13 cellular contexts compared by ENCODE assay signal in the genomic region with DNA sequence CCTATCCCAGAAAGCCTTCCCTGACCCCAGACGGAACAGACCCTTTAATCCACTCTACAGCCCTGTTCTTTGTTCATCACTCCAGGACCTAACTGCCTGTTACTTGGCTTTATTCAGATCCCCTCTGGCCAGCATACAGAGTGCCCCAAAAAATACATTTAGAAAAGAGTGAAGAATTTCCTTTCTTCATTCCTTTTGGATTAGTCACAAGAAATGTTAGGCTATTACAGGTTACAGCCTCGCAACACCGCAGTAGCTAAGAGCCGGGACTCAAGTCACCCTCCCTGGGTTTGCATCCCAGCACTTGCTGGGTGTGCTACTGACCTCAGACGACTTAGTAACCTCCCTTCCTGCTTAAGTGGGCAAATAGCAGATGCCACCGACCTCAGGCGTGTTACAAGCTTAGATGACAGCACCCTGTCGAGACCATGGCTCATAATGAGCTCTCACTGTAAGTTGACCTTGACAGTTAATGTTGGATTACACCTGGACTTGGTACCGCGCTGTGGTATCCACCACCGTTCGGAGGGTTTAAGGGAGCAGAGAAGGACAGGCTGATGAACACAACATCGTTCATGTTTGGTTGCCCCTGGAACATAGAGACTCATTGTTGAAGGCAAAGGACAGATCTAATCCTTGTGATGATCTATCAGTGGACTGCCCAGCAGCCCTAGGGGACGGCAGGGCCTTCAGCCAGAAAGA. TPM values are rescaled to one million over a fixed set of nuclear protein-coding genes. Genes with fewer than 3 reads are reported as not detected.
DNase-seq lines count a peak whose midpoint lies in the region; ATAC-seq and TF ChIP-seq lines count a peak whose summit lies in the region.
"Had no signal": no experiment of that assay in that cellular context is flagged by ENCODE, and none has a peak within 500 bp of the region (broad histone marks: within the 10 kb centered on the region; RNA-seq: fewer than 3 reads in every experiment).

No MANE protein-coding gene starts in this region.

- H3K27ac Mint-ChIP-seq in activated CD4-positive, alpha-beta T cell treated with anti-CD3 and anti-CD28 coated beads, Interleukin-2, amount 10 ng/mL, durations not matched to agents 24 days and 14 days, result no peak overlapping the region

- H3K27me3 ChIP-seq in right cardiac atrium (ENCODE audit: control insufficient read depth, insufficient read depth), result no peaks in the 10 kb centered on the region
- H3K27me3 ChIP-seq in right atrium auricular region, result no peaks in the 10 kb centered on the region
- no peaks in the 10 kb centered on the region for H3K27me3 ChIP-seq in body of pancreas
- no peaks in the 10 kb centered on the region for H3K27me3 ChIP-seq in kidney epithelial cell (ENCODE audit: control insufficient read depth, insufficient read depth, low read length)
- H3K27me3 ChIP-seq: pancreas, transverse colon had no signal

- H3K36me3 Mint-ChIP-seq in activated CD4-positive, alpha-beta T cell treated with anti-CD3 and anti-CD28 coated beads, Interleukin-2, amount 10 ng/mL, durations not matched to agents 24 days and 14 days (ENCODE audit: low read depth), result peaks cover 3% of the 10 kb centered on the region

- H3K4me3 Mint-ChIP-seq in activated CD4-positive, alpha-beta T cell treated with anti-CD3 and anti-CD28 coated beads, Interleukin-2, amount 10 ng/mL, durations not matched to agents 24 days and 14 days, result no peak overlapping the region

- no peak overlapping the region for H3K4me3 ChIP-seq in right cardiac atrium (ENCODE audit: low read length)
- no peak overlapping the region for H3K4me3 ChIP-seq in right atrium auricular region
- H3K4me3 ChIP-seq in body of pancreas, result no peak overlapping the region
- no peak overlapping the region for H3K4me3 ChIP-seq in kidney epithelial cell (ENCODE audit: low read depth, low read length)
- H3K4me3 ChIP-seq: pancreas, transverse colon had no signal

- no peaks in the 10 kb centered on the region for H3K9me3 Mint-ChIP-seq in activated CD4-positive, alpha-beta T cell treated with anti-CD3 and anti-CD28 coated beads, Interleukin-2, amount 10 ng/mL, durations not matched to agents 24 days and 14 days

- DNase-seq in right cardiac atrium (no peak), right atrium auricular region (ENCODE audit: low spot score) (no peak), body of pancreas (no peak), kidney epithelial cell (ENCODE audit: low read depth) (peak; percentile 65), 8988T (no peak), GM19240 (ENCODE audit: insufficient read length, low spot score) (no peak)
- DNase-seq in activated CD4-positive, alpha-beta T cell treated with anti-CD3 and anti-CD28 coated beads, Interleukin-2, amount 10 ng/mL, durations not matched to agents 24 days and 14 days, result no peak
- DNase-seq: NCI-H510A treated with DMSO at 0.1 percent for 48 hours, pancreas, T-helper 2 cell, transverse colon had no signal

- TF ChIP-seq POLR2A in body of pancreas (IDR thresholded peaks at IDR 0.05), result no peak

- WGBS in right cardiac atrium, result 71% methylated on average over 14 of the region's 14 CpGs
- 65 to 69% methylated on average over 13 to 14 of the region's 14 CpGs for WGBS in body of pancreas, 2 donors

- H3K27ac ChIP-seq in right cardiac atrium (ENCODE audit: low read length) (peak overlapping the region; percentile 12), right atrium auricular region (no peak overlapping the region), body of pancreas (peak overlapping the region in 1 of 4 donors; percentile 44)
- H3K27ac ChIP-seq: pancreas, transverse colon had no signal

- H3K36me3 ChIP-seq in right atrium auricular region, result peaks cover 10% of the 10 kb centered on the region
- H3K36me3 ChIP-seq in body of pancreas (replicated peaks in 1 of 2; ENCODE audit: insufficient read depth in 1 of 2, low read depth in 2 of 2), result no peaks in the 10 kb centered on the region
- no peaks in the 10 kb centered on the region for H3K36me3 ChIP-seq in kidney epithelial cell (ENCODE audit: control insufficient read depth, insufficient read depth, low read length)
- H3K36me3 ChIP-seq: pancreas, transverse colon had no signal

- H3K9me3 ChIP-seq in right cardiac atrium (ENCODE audit: control insufficient read depth, low read length) (no peaks in the 10 kb centered on the region), right atrium auricular region (no peaks in the 10 kb centered on the region), body of pancreas (no peaks in the 10 kb centered on the region)
- H3K9me3 ChIP-seq: pancreas, transverse colon had no signal

- H3K4me1 ChIP-seq in right cardiac atrium (ENCODE audit: control insufficient read depth, insufficient read depth, low read length) (no peaks in the 10 kb centered on the region), right atrium auricular region (peaks cover 0 to 14% of the 10 kb centered on the region in 2 donors), body of pancreas (peaks cover 3% of the 10 kb centered on the region)
- H3K4me1 ChIP-seq: pancreas, transverse colon had no signal

- TF ChIP-seq CTCF in right atrium auricular region (IDR thresholded peaks at IDR 0.05), result no peak
- no peak for TF ChIP-seq CTCF in body of pancreas (IDR thresholded peaks at IDR 0.05)
- TF ChIP-seq CTCF in kidney epithelial cell (IDR thresholded peaks at IDR 0.05; ENCODE audit: insufficient read depth, low read length, poor library complexity, severe bottlenecking), result no peak

- intact Hi-C loops in right cardiac atrium (cut with DNase I), result no loop called here
- intact Hi-C loops in body of pancreas (cut with DNase I), result no loop called here
- intact Hi-C loops in activated CD4-positive, alpha-beta T cell treated with anti-CD3 and anti-CD28 coated beads, Interleukin-2, amount 10 ng/mL, durations not matched to agents 24 days and 14 days (cut with micrococcal nuclease), result no loop called here

- H3K4me1 Mint-ChIP-seq in activated CD4-positive, alpha-beta T cell treated with anti-CD3 and anti-CD28 coated beads, Interleukin-2, amount 10 ng/mL, durations not matched to agents 24 days and 14 days, result peaks cover 4% of the 10 kb centered on the region

- no peak for ATAC-seq in right cardiac atrium
- ATAC-seq in body of pancreas, result peak; percentile 19
- ATAC-seq in esophagus mucosa, result no peak

- H3K27me3 Mint-ChIP-seq in activated CD4-positive, alpha-beta T cell treated with anti-CD3 and anti-CD28 coated beads, Interleukin-2, amount 10 ng/mL, durations not matched to agents 24 days and 14 days, result no peaks in the 10 kb centered on the region

RNA-seq across cellular contexts. Expression of a gene that starts 12.9 kb away (rescaled TPM):
- total RNA-seq in right cardiac atrium (10 to 100 TPM; 78.1 to 82.4 (median 78.7) TPM), right atrium auricular region (10 to 100 TPM; 54.0 to 58.9 TPM), body of pancreas (10 to 100 TPM; 21.5 to 49.1 TPM), kidney epithelial cell (38.6 and 48.3 TPM in 2 replicates), esophagus mucosa (27.8 TPM)
- 111 TPM for polyA plus RNA-seq in right cardiac atrium
- 43.7 and 45.6 TPM in 2 replicates for total RNA-seq in activated CD4-positive, alpha-beta T cell treated with anti-CD3 and anti-CD28 coated beads, Interleukin-2, amount 10 ng/mL, durations not matched to agents 24 days and 14 days

RNA-seq across cellular contexts. Expression of a gene that starts 31.3 kb away (rescaled TPM):
- 10 to 100 TPM; 12.1 to 18.0 (median 14.8) TPM for total RNA-seq in right cardiac atrium
- 5.2 TPM for polyA plus RNA-seq in right cardiac atrium
- 10 to 100 TPM in 1 of 2 donors, 1 to 10 TPM in 1; 8.2 to 13.2 TPM for total RNA-seq in right atrium auricular region
- total RNA-seq in body of pancreas, result 1 to 10 TPM; 7.0 to 7.3 TPM
- 2.2 and 3.1 TPM in 2 replicates for total RNA-seq in kidney epithelial cell
- total RNA-seq in esophagus mucosa, result 1.9 TPM
- 45.2 and 46.3 TPM in 2 replicates for total RNA-seq in activated CD4-positive, alpha-beta T cell treated with anti-CD3 and anti-CD28 coated beads, Interleukin-2, amount 10 ng/mL, durations not matched to agents 24 days and 14 days
- total RNA-seq: epithelial cell of proximal tubule had no signal
